Comparison of ENCODE assay signal across 17 cellular contexts in genomic region chr11:66414120-66414934, GRCh38. TPM values are rescaled to one million over a fixed set of nuclear protein-coding genes. Genes with fewer than 3 reads are reported as not detected.
"Had no signal": no experiment of that assay in that cellular context is flagged by ENCODE, and none has a peak within 500 bp of the region (broad histone marks: within the 10 kb centered on the region; RNA-seq: fewer than 3 reads in every experiment).

No MANE protein-coding gene starts in this region.

- H3K36me3 ChIP-seq: WERI-Rb-1 had no signal

- DNase-seq: activated CD4-positive, alpha-beta memory T cell treated with anti-CD3 and anti-CD28 coated beads for 36 hours; activated CD4-positive, alpha-beta T cell treated with anti-CD3 and anti-CD28 coated beads for 36 hours; activated CD8-positive, alpha-beta memory T cell treated with anti-CD3 and anti-CD28 coated beads, Interleukin-2, amount 10 ng/mL, durations not matched to agents 7 days and 5 days; activated naive CD4-positive, alpha-beta T cell treated with anti-CD3 and anti-CD28 coated beads for 36 hours; activated T-cell treated with anti-CD3 and anti-CD28 coated beads, Interleukin-2, amount 50 U/mL, for 1 hour; kidney; left ventricle myocardium superior; occipital lobe; T-helper 17 cell; WERI-Rb-1 had no signal

- H3K27ac ChIP-seq: hepatocyte, WERI-Rb-1 had no signal

- ATAC-seq: activated CD4-positive, alpha-beta T cell treated with anti-CD3 and anti-CD28 coated beads for 36 hours; activated CD8-positive, alpha-beta memory T cell treated with anti-CD3 and anti-CD28 coated beads, Interleukin-2, amount 10 ng/mL, durations not matched to agents 7 days and 5 days; esophagus mucosa; left ventricle myocardium superior; natural killer cell treated with Interleukin-12 subunit alpha and Interleukin-12 subunit beta and Interleukin-15 and Interleukin-18, amount 100 ng/mL, for 72 hours; stimulated activated effector memory CD8-positive, alpha-beta T cell treated with anti-CD3 and anti-CD28 coated beads, Interleukin-12 subunit alpha, Interleukin-12 subunit beta, amount 100 ng/mL, for 72 hours; T-helper 17 cell had no signal

- H3K27ac Mint-ChIP-seq: activated CD4-positive, alpha-beta memory T cell treated with anti-CD3 and anti-CD28 coated beads for 36 hours; activated CD4-positive, alpha-beta T cell treated with anti-CD3 and anti-CD28 coated beads for 36 hours; activated CD8-positive, alpha-beta memory T cell treated with anti-CD3 and anti-CD28 coated beads, Interleukin-2, amount 10 ng/mL, durations not matched to agents 7 days and 5 days; activated naive CD4-positive, alpha-beta T cell treated with anti-CD3 and anti-CD28 coated beads for 36 hours; activated T-helper 2 cell treated with anti-CD3 and anti-CD28 coated beads, Interferon-gamma antibody, Interleukin-2, Interleukin-4, amounts not matched to agents 10 μg/mL and 5 μg/mL and 100 μg/mL, durations not matched to agents 14 hours and 24 hours and 36 hours; memory B cell; natural killer cell treated with Interleukin-12 subunit alpha and Interleukin-12 subunit beta and Interleukin-15 and Interleukin-18, amount 100 ng/mL, for 72 hours; stimulated activated effector memory CD8-positive, alpha-beta T cell treated with anti-CD3 and anti-CD28 coated beads, Interleukin-12 subunit alpha, Interleukin-12 subunit beta, amount 100 ng/mL, for 72 hours; T-helper 17 cell had no signal

- H3K4me3 Mint-ChIP-seq: activated CD4-positive, alpha-beta memory T cell treated with anti-CD3 and anti-CD28 coated beads for 36 hours; activated CD4-positive, alpha-beta T cell treated with anti-CD3 and anti-CD28 coated beads for 36 hours; activated CD8-positive, alpha-beta memory T cell treated with anti-CD3 and anti-CD28 coated beads, Interleukin-2, amount 10 ng/mL, durations not matched to agents 7 days and 5 days; activated naive CD4-positive, alpha-beta T cell treated with anti-CD3 and anti-CD28 coated beads for 36 hours; memory B cell; natural killer cell treated with Interleukin-12 subunit alpha and Interleukin-12 subunit beta and Interleukin-15 and Interleukin-18, amount 100 ng/mL, for 72 hours; stimulated activated effector memory CD8-positive, alpha-beta T cell treated with anti-CD3 and anti-CD28 coated beads, Interleukin-12 subunit alpha, Interleukin-12 subunit beta, amount 100 ng/mL, for 72 hours; T-helper 17 cell had no signal

- H3K9me3 Mint-ChIP-seq: activated CD4-positive, alpha-beta memory T cell treated with anti-CD3 and anti-CD28 coated beads for 36 hours; activated naive CD4-positive, alpha-beta T cell treated with anti-CD3 and anti-CD28 coated beads for 36 hours; activated T-helper 2 cell treated with anti-CD3 and anti-CD28 coated beads, Interferon-gamma antibody, Interleukin-2, Interleukin-4, amounts not matched to agents 10 μg/mL and 5 μg/mL and 100 μg/mL, durations not matched to agents 14 hours and 24 hours and 36 hours had no signal

- H3K4me3 ChIP-seq: hepatocyte had no signal

- H3K36me3 Mint-ChIP-seq: activated CD4-positive, alpha-beta memory T cell treated with anti-CD3 and anti-CD28 coated beads for 36 hours; activated CD8-positive, alpha-beta memory T cell treated with anti-CD3 and anti-CD28 coated beads, Interleukin-2, amount 10 ng/mL, durations not matched to agents 7 days and 5 days; memory B cell had no signal

- H3K4me1 Mint-ChIP-seq: T-helper 17 cell had no signal

RNA-seq across cellular contexts. Expression of gene NPAS4, which starts 6.5 kb away (rescaled TPM):
- total RNA-seq: activated CD4-positive, alpha-beta memory T cell treated with anti-CD3 and anti-CD28 coated beads for 36 hours; activated naive CD4-positive, alpha-beta T cell treated with anti-CD3 and anti-CD28 coated beads for 36 hours; dermis microvascular lymphatic vessel endothelial cell; esophagus mucosa; hepatocyte; left ventricle myocardium superior; natural killer cell treated with Interleukin-12 subunit alpha and Interleukin-12 subunit beta and Interleukin-15 and Interleukin-18, amount 100 ng/mL, for 72 hours; T-helper 17 cell had no signal
